ENCODE assay signal across 1 cellular context in genomic region chr7:131546583-131547111, GRCh38.
TF ChIP-seq lines count a peak whose summit lies in the region.

No MANE protein-coding gene starts in this region.

TF ChIP-seq in WTC11, 78 proteins besides CTCF, POLR2A, EP300 and RAD21 (continued from another document):
- TF ChIP-seq OVOL2 (CRISPR knock-in tag; IDR thresholded peaks at IDR 0.05; ENCODE audit: borderline replicate concordance): no peak
- peak; percentile 73; the same call in 1 of the 2 replicates for TF ChIP-seq ZNF532 (CRISPR knock-in tag; IDR thresholded peaks at IDR 0.05; ENCODE audit: borderline replicate concordance)
- peak; percentile 95 for TF ChIP-seq ZNF121 (CRISPR knock-in tag; IDR thresholded peaks at IDR 0.05)
- 0 out of 2 replicates have a peak, but pooled peaks have one; percentile 45 for TF ChIP-seq ETV6 (CRISPR knock-in tag; IDR thresholded peaks at IDR 0.05)
- TF ChIP-seq GTF2I (CRISPR knock-in tag; conservative IDR thresholded peaks at IDR 0.05): peak; percentile 56; the same call in 1 of the 2 replicates
- no peak for TF ChIP-seq GRHL2 (CRISPR knock-in tag; IDR thresholded peaks at IDR 0.05; ENCODE audit: insufficient replicate concordance, severe bottlenecking)
- TF ChIP-seq ZMAT4 (CRISPR knock-in tag; IDR thresholded peaks at IDR 0.05): no peak
